3 cellular contexts compared by ENCODE assay signal in the genomic region with DNA sequence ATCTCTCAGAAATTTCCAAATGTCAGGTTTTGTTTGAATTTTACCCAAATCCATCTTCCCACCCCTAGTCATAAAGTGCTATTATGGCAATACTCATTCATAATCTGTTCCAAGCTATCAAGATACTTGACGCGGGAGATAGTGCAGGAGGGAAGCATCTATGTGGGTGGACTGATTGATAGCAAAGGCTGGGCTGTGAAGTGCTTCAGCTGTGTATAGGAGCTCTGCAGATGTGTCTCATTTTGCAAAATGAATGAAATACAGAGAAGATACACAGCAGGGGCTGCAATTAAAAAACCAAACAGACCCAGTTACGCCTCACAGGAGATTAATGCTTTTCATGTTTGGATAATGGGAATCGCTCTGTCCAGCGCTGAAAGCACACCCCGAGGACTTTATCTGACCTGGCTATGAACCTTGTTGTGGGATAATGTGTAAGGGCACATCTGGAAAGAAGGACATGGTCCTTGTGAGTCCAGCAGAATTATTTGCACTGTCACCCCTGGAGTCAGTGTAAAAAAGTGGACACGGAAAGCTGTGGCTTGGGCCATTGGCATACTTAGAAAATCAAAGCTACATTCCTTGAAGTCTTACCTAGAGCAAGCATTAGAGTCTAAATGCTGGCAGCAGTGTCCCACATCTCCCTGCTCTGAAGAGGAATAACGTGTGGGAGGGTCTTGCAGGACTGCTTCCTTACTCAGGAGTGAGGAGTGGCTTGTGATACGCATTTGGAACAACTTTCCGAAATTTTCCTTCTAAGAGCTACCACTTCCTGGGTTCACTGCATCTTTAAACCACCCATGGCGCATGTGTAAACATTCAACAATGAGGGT.
TF ChIP-seq lines count a peak whose summit lies in the region.

No MANE protein-coding gene starts in this region.

TF ChIP-seq in IMR-90, 13 proteins besides CTCF, POLR2A, EP300 and RAD21:
- TF ChIP-seq, protein P1, sequence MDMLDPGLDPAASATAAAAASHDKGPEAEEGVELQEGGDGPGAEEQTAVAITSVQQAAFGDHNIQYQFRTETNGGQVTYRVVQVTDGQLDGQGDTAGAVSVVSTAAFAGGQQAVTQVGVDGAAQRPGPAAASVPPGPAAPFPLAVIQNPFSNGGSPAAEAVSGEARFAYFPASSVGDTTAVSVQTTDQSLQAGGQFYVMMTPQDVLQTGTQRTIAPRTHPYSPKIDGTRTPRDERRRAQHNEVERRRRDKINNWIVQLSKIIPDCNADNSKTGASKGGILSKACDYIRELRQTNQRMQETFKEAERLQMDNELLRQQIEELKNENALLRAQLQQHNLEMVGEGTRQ (IDR thresholded peaks at IDR 0.05; ENCODE audit: low read depth, low read length): no peak
- TF ChIP-seq FOS (IDR thresholded peaks at IDR 0.05; ENCODE audit: low read depth, low read length) (no peak), MXI1 (IDR thresholded peaks at IDR 0.05; ENCODE audit: borderline replicate concordance, low read depth, low read length) (no peak)

TF ChIP-seq in SK-N-SH, 30 proteins besides CTCF, POLR2A, EP300 and RAD21:
- no peak for TF ChIP-seq SMC3 (IDR thresholded peaks at IDR 0.05; ENCODE audit: low read depth, low read length)
- TF ChIP-seq, protein P2, sequence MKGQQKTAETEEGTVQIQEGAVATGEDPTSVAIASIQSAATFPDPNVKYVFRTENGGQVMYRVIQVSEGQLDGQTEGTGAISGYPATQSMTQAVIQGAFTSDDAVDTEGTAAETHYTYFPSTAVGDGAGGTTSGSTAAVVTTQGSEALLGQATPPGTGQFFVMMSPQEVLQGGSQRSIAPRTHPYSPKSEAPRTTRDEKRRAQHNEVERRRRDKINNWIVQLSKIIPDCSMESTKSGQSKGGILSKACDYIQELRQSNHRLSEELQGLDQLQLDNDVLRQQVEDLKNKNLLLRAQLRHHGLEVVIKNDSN (IDR thresholded peaks at IDR 0.05; ENCODE audit: borderline replicate concordance, low read depth): no peak
- TF ChIP-seq RCOR1 (IDR thresholded peaks at IDR 0.05; ENCODE audit: low read length): peak; percentile 30; the same call in 1 of the 2 replicates
- TF ChIP-seq JUND (IDR thresholded peaks at IDR 0.05): no peak
- TF ChIP-seq MXI1 (IDR thresholded peaks at IDR 0.05; ENCODE audit: low read depth, low read length): no peak
- TF ChIP-seq GATA2 (CRISPR knock-in tag; IDR thresholded peaks at IDR 0.05): peak; percentile 67
- TF ChIP-seq, protein P3, sequence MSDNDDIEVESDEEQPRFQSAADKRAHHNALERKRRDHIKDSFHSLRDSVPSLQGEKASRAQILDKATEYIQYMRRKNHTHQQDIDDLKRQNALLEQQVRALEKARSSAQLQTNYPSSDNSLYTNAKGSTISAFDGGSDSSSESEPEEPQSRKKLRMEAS (IDR thresholded peaks at IDR 0.05; ENCODE audit: low read depth): no peak
- TF ChIP-seq, protein P4, sequence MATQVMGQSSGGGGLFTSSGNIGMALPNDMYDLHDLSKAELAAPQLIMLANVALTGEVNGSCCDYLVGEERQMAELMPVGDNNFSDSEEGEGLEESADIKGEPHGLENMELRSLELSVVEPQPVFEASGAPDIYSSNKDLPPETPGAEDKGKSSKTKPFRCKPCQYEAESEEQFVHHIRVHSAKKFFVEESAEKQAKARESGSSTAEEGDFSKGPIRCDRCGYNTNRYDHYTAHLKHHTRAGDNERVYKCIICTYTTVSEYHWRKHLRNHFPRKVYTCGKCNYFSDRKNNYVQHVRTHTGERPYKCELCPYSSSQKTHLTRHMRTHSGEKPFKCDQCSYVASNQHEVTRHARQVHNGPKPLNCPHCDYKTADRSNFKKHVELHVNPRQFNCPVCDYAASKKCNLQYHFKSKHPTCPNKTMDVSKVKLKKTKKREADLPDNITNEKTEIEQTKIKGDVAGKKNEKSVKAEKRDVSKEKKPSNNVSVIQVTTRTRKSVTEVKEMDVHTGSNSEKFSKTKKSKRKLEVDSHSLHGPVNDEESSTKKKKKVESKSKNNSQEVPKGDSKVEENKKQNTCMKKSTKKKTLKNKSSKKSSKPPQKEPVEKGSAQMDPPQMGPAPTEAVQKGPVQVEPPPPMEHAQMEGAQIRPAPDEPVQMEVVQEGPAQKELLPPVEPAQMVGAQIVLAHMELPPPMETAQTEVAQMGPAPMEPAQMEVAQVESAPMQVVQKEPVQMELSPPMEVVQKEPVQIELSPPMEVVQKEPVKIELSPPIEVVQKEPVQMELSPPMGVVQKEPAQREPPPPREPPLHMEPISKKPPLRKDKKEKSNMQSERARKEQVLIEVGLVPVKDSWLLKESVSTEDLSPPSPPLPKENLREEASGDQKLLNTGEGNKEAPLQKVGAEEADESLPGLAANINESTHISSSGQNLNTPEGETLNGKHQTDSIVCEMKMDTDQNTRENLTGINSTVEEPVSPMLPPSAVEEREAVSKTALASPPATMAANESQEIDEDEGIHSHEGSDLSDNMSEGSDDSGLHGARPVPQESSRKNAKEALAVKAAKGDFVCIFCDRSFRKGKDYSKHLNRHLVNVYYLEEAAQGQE (IDR thresholded peaks at IDR 0.05; ENCODE audit: low read depth, low read length): peak; percentile 75
- TF ChIP-seq, protein P5, sequence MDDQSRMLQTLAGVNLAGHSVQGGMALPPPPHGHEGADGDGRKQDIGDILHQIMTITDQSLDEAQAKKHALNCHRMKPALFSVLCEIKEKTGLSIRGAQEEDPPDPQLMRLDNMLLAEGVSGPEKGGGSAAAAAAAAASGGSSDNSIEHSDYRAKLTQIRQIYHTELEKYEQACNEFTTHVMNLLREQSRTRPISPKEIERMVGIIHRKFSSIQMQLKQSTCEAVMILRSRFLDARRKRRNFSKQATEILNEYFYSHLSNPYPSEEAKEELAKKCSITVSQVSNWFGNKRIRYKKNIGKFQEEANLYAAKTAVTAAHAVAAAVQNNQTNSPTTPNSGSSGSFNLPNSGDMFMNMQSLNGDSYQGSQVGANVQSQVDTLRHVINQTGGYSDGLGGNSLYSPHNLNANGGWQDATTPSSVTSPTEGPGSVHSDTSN (IDR thresholded peaks at IDR 0.05): peak; percentile 21; the same call in 1 of the 2 replicates
- TF ChIP-seq MEF2A (IDR thresholded peaks at IDR 0.05; ENCODE audit: borderline replicate concordance, low read depth): no peak
- TF ChIP-seq SIN3A (IDR thresholded peaks at IDR 0.05; ENCODE audit: borderline replicate concordance, low read depth, low read length): no peak
- no peak for TF ChIP-seq FOSL2 (IDR thresholded peaks at IDR 0.05; ENCODE audit: borderline replicate concordance, low read depth)
- TF ChIP-seq FOXJ3 (CRISPR knock-in tag; IDR thresholded peaks at IDR 0.05): no peak
- TF ChIP-seq TEAD4 (IDR thresholded peaks at IDR 0.05; ENCODE audit: borderline replicate concordance, insufficient read depth): no peak
- TF ChIP-seq RFX5 (IDR thresholded peaks at IDR 0.05; ENCODE audit: low read length): no peak
- TF ChIP-seq ELF1 (IDR thresholded peaks at IDR 0.05): no peak

TF ChIP-seq in WTC11, 78 proteins besides CTCF, POLR2A, EP300 and RAD21:
- TF ChIP-seq, protein P6, sequence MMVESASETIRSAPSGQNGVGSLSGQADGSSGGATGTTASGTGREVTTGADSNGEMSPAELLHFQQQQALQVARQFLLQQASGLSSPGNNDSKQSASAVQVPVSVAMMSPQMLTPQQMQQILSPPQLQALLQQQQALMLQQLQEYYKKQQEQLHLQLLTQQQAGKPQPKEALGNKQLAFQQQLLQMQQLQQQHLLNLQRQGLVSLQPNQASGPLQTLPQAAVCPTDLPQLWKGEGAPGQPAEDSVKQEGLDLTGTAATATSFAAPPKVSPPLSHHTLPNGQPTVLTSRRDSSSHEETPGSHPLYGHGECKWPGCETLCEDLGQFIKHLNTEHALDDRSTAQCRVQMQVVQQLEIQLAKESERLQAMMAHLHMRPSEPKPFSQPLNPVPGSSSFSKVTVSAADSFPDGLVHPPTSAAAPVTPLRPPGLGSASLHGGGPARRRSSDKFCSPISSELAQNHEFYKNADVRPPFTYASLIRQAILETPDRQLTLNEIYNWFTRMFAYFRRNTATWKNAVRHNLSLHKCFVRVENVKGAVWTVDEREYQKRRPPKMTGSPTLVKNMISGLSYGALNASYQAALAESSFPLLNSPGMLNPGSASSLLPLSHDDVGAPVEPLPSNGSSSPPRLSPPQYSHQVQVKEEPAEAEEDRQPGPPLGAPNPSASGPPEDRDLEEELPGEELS (CRISPR knock-in tag; IDR thresholded peaks at IDR 0.05): no peak
